Comparison of ENCODE assay signal across 22 cellular contexts in genomic region chr5:130074820-130075219, GRCh38.
"Had no signal": no experiment of that assay in that cellular context is flagged by ENCODE, and none has a peak within 500 bp of the region (broad histone marks: within the 10 kb centered on the region; RNA-seq: fewer than 3 reads in every experiment).

No MANE protein-coding gene starts in this region.

- DNase-seq: dermis blood vessel endothelial cell; dorsolateral prefrontal cortex; effector CD4-positive, alpha-beta T cell; effector memory CD4-positive, alpha-beta T cell; foreskin keratinocyte; heart left ventricle; hypothalamus; immature natural killer cell; islet precursor cell; kidney; kidney glomerular epithelial cell; left colon; left ventricle myocardium superior; lower lobe of right lung; mesenchymal stem cell; mucosa of descending colon; naive B cell had no signal

- H3K9me3 ChIP-seq: esophagus muscularis mucosa, gastroesophageal sphincter, heart left ventricle, lower lobe of right lung, mucosa of descending colon had no signal

- ATAC-seq: foreskin keratinocyte, gastroesophageal sphincter, heart left ventricle, left colon, left lobe of liver, left ventricle myocardium superior, lower lobe of right lung, mucosa of descending colon had no signal

- H3K4me1 ChIP-seq: esophagus muscularis mucosa, foreskin keratinocyte, gastroesophageal sphincter, heart left ventricle, lower lobe of right lung had no signal

- H3K4me3 ChIP-seq: coronary artery, dorsolateral prefrontal cortex, esophagus muscularis mucosa, gastroesophageal sphincter, heart left ventricle, hepatocyte, lower lobe of right lung, mucosa of descending colon had no signal

- H3K27me3 ChIP-seq: dorsolateral prefrontal cortex, esophagus muscularis mucosa, foreskin keratinocyte, gastroesophageal sphincter, heart left ventricle, hepatocyte had no signal

- H3K27ac ChIP-seq: coronary artery, dorsolateral prefrontal cortex, esophagus muscularis mucosa, foreskin keratinocyte, gastroesophageal sphincter, heart left ventricle, hepatocyte, lower lobe of right lung had no signal

- H3K36me3 ChIP-seq: esophagus muscularis mucosa, gastroesophageal sphincter, heart left ventricle, lower lobe of right lung had no signal
